In genomic region chr15:53713218-53713617, GRCh38 we compare ENCODE assay signal across 36 cellular contexts. TPM values are rescaled to one million over a fixed set of nuclear protein-coding genes. Genes with fewer than 3 reads are reported as not detected.
"Had no signal": no experiment of that assay in that cellular context is flagged by ENCODE, and none has a peak within 500 bp of the region (broad histone marks: within the 10 kb centered on the region; RNA-seq: fewer than 3 reads in every experiment).

No MANE protein-coding gene starts in this region.

- DNase-seq: Karpas-422, Kasumi-1, KG1, MG63, MM.1S, MV-4-11, NCI-H1048, NCI-H1092, NCI-H1092 treated with DMSO at 0.1 percent for 48 hours, NCI-H1105, NCI-H1105 treated with DMSO at 0.1 percent for 48 hours, NCI-H1417, NCI-H1417 treated with DMSO at 0.1 percent for 48 hours, NCI-H1436, NCI-H1436 treated with DMSO at 0.1 percent for 48 hours, NCI-H146, NCI-H1694, NCI-H1694 treated with DMSO at 0.1 percent for 48 hours, NCI-H187, NCI-H187 treated with DMSO at 0.1 percent for 48 hours, NCI-H2029, NCI-H2029 treated with DMSO at 0.1 percent for 48 hours, NCI-H2081, NCI-H2081 treated with DMSO at 0.1 percent for 48 hours, NCI-H2107, NCI-H2171, NCI-H2171 treated with DMSO at 0.1 percent for 48 hours, NCI-H2227 treated with DMSO at 0.1 percent for 48 hours, NCI-H226, NCI-H345, NCI-H446, NCI-H446 treated with DMSO at 0.1 percent for 48 hours, NCI-H510A had no signal

RNA-seq across cellular contexts. Expression of gene WDR72, which starts 46.2 kb away (rescaled TPM):
- total RNA-seq: LHCN-M2, M059J, MCF 10A had no signal
